In the genomic region with DNA sequence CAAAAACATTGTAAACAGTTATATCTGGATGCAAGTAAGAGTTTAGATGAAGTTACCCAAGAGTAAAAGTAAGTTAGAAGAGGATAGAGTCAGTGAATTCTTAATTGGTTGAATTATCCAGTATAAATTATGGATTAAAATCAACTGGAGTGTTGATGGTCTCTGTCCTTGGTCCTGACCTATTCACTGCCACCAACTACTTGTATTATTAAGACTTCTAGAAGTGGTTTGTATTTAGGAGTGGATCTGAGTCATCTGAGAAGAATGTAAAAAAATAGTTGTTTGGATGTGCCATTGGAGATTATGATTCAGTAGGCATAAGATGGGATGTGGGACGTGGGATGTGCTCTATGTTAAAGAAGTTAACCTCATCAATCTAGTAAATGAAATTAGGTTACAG, we compare ENCODE assay signal across 15 cellular contexts.
DNase-seq lines count a peak whose midpoint lies in the region; ATAC-seq, FAIRE-seq and TF ChIP-seq lines count a peak whose summit lies in the region.
"Had no signal": no experiment of that assay in that cellular context is flagged by ENCODE, and none has a peak within 500 bp of the region (broad histone marks: within the 10 kb centered on the region; RNA-seq: fewer than 3 reads in every experiment).

No MANE protein-coding gene starts in this region.

- no peaks in the 10 kb centered on the region for H3K9me3 Mint-ChIP-seq in astrocyte (ENCODE audit: unreplicated experiment)
- H3K9me3 Mint-ChIP-seq in activated CD8-positive, alpha-beta T cell treated with anti-CD3 and anti-CD28 coated beads, Interleukin-2, amount 10 ng/mL, durations not matched to agents 7 days and 5 days (ENCODE audit: insufficient read depth) = peaks cover 3% of the 10 kb centered on the region
- H3K9me3 Mint-ChIP-seq: activated CD8-positive, alpha-beta T cell treated with anti-CD3 and anti-CD28 coated beads for 36 hours had no signal

- no peak overlapping the region for H3K4me3 ChIP-seq in A549
- H3K4me3 ChIP-seq in astrocyte (ENCODE audit: insufficient read depth, low read depth, low read length) = no peak overlapping the region
- no peak overlapping the region for H3K4me3 ChIP-seq in ovary
- H3K4me3 ChIP-seq: skin epidermis, tibial nerve had no signal

- no peak overlapping the region for H3K4me3 Mint-ChIP-seq in astrocyte (ENCODE audit: unreplicated experiment)
- no peak overlapping the region for H3K4me3 Mint-ChIP-seq in activated CD8-positive, alpha-beta T cell treated with anti-CD3 and anti-CD28 coated beads, Interleukin-2, amount 10 ng/mL, durations not matched to agents 7 days and 5 days
- H3K4me3 Mint-ChIP-seq: activated CD8-positive, alpha-beta T cell treated with anti-CD3 and anti-CD28 coated beads for 36 hours had no signal

- H3K4me2 ChIP-seq in A549 = no peak overlapping the region
- H3K4me2 ChIP-seq in astrocyte (ENCODE audit: low read length) = no peak overlapping the region

- H3K4me1 ChIP-seq in A549 (no peaks in the 10 kb centered on the region), astrocyte (ENCODE audit: insufficient read depth, low read length) (no peaks in the 10 kb centered on the region), ovary (ENCODE audit: insufficient read depth) (no peaks in the 10 kb centered on the region)
- H3K4me1 ChIP-seq: tibial nerve had no signal

- H3K27me3 ChIP-seq in astrocyte (ENCODE audit: insufficient read depth, low read length) (no peaks in the 10 kb centered on the region), ovary (no peaks in the 10 kb centered on the region)
- H3K27me3 ChIP-seq: tibial nerve had no signal

- no peaks in the 10 kb centered on the region for H3K9me3 ChIP-seq in A549
- H3K9me3 ChIP-seq in astrocyte (ENCODE audit: insufficient read depth, low read depth, low read length) = no peaks in the 10 kb centered on the region
- H3K9me3 ChIP-seq in ovary = no peaks in the 10 kb centered on the region
- H3K9me3 ChIP-seq: tibial nerve had no signal

- FAIRE-seq in A549 (lab: Jason Lieb, UNC) (no peak), astrocyte (lab: Jason Lieb, UNC) (no peak)
- FAIRE-seq: G401.6 had no signal

- H3K4me1 Mint-ChIP-seq in astrocyte (ENCODE audit: low read depth, unreplicated experiment) = peaks cover 4% of the 10 kb centered on the region
- no peaks in the 10 kb centered on the region for H3K4me1 Mint-ChIP-seq in activated CD8-positive, alpha-beta T cell treated with anti-CD3 and anti-CD28 coated beads, Interleukin-2, amount 10 ng/mL, durations not matched to agents 7 days and 5 days (ENCODE audit: low read depth)

- POLR2A ChIA-PET in A549 (lab: Yijun Ruan, JAX) = no interaction called here
- POLR2A ChIA-PET in activated CD8-positive, alpha-beta T cell treated with anti-CD3 and anti-CD28 coated beads, Interleukin-2, amount 10 ng/mL, durations not matched to agents 7 days and 5 days (lab: Charles Lee) = no interaction called here

- H3K79me2 ChIP-seq in astrocyte (ENCODE audit: insufficient read depth, low read length) = no peaks in the 10 kb centered on the region

- no peak overlapping the region for H3K9ac ChIP-seq in astrocyte (ENCODE audit: low read length)

- H3K27me3 Mint-ChIP-seq in astrocyte (ENCODE audit: low read depth, unreplicated experiment) = peaks cover 3% of the 10 kb centered on the region
- no peaks in the 10 kb centered on the region for H3K27me3 Mint-ChIP-seq in activated CD8-positive, alpha-beta T cell treated with anti-CD3 and anti-CD28 coated beads, Interleukin-2, amount 10 ng/mL, durations not matched to agents 7 days and 5 days (ENCODE audit: low read depth)
- H3K27me3 Mint-ChIP-seq: activated CD8-positive, alpha-beta T cell treated with anti-CD3 and anti-CD28 coated beads for 36 hours had no signal

- CTCF ChIA-PET in A549 (lab: Yijun Ruan, JAX) = interaction anchor here (1.3 to 2.2 kb wide), 2 partner anchors 14 to 455 kb away, joined by 4 to 12 read pairs; a partner anchor contains a TSS
- CTCF ChIA-PET in activated CD8-positive, alpha-beta T cell treated with anti-CD3 and anti-CD28 coated beads, Interleukin-2, amount 10 ng/mL, durations not matched to agents 7 days and 5 days (lab: Charles Lee) = no interaction called here

- WGBS in A549 (ENCODE audit: missing lambda C conversion rate) = 0% methylated on average over 1 of the region's 1 CpG
- WGBS in ovary, 3 donors = 5 to 11% (median 6%) methylated on average over 1 of the region's 1 CpG

- H3K27ac Mint-ChIP-seq in astrocyte (ENCODE audit: unreplicated experiment) = no peak overlapping the region
- H3K27ac Mint-ChIP-seq in activated CD8-positive, alpha-beta T cell treated with anti-CD3 and anti-CD28 coated beads, Interleukin-2, amount 10 ng/mL, durations not matched to agents 7 days and 5 days = no peak overlapping the region
- H3K27ac Mint-ChIP-seq: activated CD8-positive, alpha-beta T cell treated with anti-CD3 and anti-CD28 coated beads for 36 hours had no signal

- TF ChIP-seq EP300 in A549 (IDR thresholded peaks at IDR 0.05) (no peak), ovary (IDR thresholded peaks at IDR 0.05) (no peak)

- no peak for ATAC-seq in A549
- no peak for ATAC-seq in activated CD8-positive, alpha-beta T cell treated with anti-CD3 and anti-CD28 coated beads, Interleukin-2, amount 10 ng/mL, durations not matched to agents 7 days and 5 days
- ATAC-seq: activated CD8-positive, alpha-beta T cell treated with anti-CD3 and anti-CD28 coated beads for 36 hours had no signal

- no peak for TF ChIP-seq RAD21 in A549 (conservative IDR thresholded peaks at IDR 0.05 in 1 of 2, IDR thresholded peaks at IDR 0.05 in 1 of 2)

- no peak overlapping the region for H2AFZ ChIP-seq in astrocyte (ENCODE audit: low read depth, low read length)

- H3K36me3 ChIP-seq in astrocyte (ENCODE audit: insufficient read depth, low read length) = no peaks in the 10 kb centered on the region
- no peaks in the 10 kb centered on the region for H3K36me3 ChIP-seq in ovary
- H3K36me3 ChIP-seq: tibial nerve had no signal

- intact Hi-C loops in ovary (cut with DNase I) = no loop called here

- no peak for TF ChIP-seq POLR2A in A549 (IDR thresholded peaks at IDR 0.05; ENCODE audit: low read length)
- no peak for TF ChIP-seq POLR2A in ovary (IDR thresholded peaks at IDR 0.05)

- DNase-seq in A549 (ENCODE audit: low read depth in 1 of 2, low spot score in 1 of 2) (no peak), HT1080 (ENCODE audit: low read depth) (peak; percentile 59), astrocyte (ENCODE audit: low read depth) (peak; percentile 67), foreskin melanocyte (peak; percentile 56), HuH-7.5 (ENCODE audit: low spot score) (no peak), ovary (no peak), epidermal melanocyte (ENCODE audit: insufficient read length, low spot score) (no peak)
- no peak for DNase-seq in activated CD8-positive, alpha-beta T cell treated with anti-CD3 and anti-CD28 coated beads, Interleukin-2, amount 10 ng/mL, durations not matched to agents 7 days and 5 days
- DNase-seq: activated CD8-positive, alpha-beta T cell treated with anti-CD3 and anti-CD28 coated beads for 36 hours; activated naive CD4-positive, alpha-beta T cell treated with anti-CD3 and anti-CD28 coated beads, Interleukin-2, amount 50 U/mL, for 16 hours; effector CD8-positive, alpha-beta T cell; NCI-H2029 treated with DMSO at 0.1 percent for 48 hours had no signal

- H4K20me1 ChIP-seq in astrocyte (ENCODE audit: insufficient read depth, low read length) = no peaks in the 10 kb centered on the region

- H3K27ac ChIP-seq in A549 (no peak overlapping the region), astrocyte (ENCODE audit: low read depth, low read length) (no peak overlapping the region), ovary (no peak overlapping the region)
- H3K27ac ChIP-seq: skin epidermis, tibial nerve had no signal

- no peaks in the 10 kb centered on the region for H3K36me3 Mint-ChIP-seq in astrocyte (ENCODE audit: low read depth, unreplicated experiment)
- no peaks in the 10 kb centered on the region for H3K36me3 Mint-ChIP-seq in activated CD8-positive, alpha-beta T cell treated with anti-CD3 and anti-CD28 coated beads, Interleukin-2, amount 10 ng/mL, durations not matched to agents 7 days and 5 days (ENCODE audit: low read depth)

- TF ChIP-seq CTCF in A549 (IDR thresholded peaks at IDR 0.05) (no peak), astrocyte (IDR thresholded peaks at IDR 0.05; ENCODE audit: insufficient read depth, low read depth, low read length) (no peak), ovary (IDR thresholded peaks at IDR 0.05) (no peak)

TF ChIP-seq in A549, 52 proteins besides CTCF, POLR2A, EP300 and RAD21:
- no peak for TF ChIP-seq EHMT2 (IDR thresholded peaks at IDR 0.05; ENCODE audit: low read depth)
- TF ChIP-seq, protein P1, sequence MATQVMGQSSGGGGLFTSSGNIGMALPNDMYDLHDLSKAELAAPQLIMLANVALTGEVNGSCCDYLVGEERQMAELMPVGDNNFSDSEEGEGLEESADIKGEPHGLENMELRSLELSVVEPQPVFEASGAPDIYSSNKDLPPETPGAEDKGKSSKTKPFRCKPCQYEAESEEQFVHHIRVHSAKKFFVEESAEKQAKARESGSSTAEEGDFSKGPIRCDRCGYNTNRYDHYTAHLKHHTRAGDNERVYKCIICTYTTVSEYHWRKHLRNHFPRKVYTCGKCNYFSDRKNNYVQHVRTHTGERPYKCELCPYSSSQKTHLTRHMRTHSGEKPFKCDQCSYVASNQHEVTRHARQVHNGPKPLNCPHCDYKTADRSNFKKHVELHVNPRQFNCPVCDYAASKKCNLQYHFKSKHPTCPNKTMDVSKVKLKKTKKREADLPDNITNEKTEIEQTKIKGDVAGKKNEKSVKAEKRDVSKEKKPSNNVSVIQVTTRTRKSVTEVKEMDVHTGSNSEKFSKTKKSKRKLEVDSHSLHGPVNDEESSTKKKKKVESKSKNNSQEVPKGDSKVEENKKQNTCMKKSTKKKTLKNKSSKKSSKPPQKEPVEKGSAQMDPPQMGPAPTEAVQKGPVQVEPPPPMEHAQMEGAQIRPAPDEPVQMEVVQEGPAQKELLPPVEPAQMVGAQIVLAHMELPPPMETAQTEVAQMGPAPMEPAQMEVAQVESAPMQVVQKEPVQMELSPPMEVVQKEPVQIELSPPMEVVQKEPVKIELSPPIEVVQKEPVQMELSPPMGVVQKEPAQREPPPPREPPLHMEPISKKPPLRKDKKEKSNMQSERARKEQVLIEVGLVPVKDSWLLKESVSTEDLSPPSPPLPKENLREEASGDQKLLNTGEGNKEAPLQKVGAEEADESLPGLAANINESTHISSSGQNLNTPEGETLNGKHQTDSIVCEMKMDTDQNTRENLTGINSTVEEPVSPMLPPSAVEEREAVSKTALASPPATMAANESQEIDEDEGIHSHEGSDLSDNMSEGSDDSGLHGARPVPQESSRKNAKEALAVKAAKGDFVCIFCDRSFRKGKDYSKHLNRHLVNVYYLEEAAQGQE (IDR thresholded peaks at IDR 0.05) = peak; percentile 82

Comparison
In these comparisons a context has a peak if more than half of its experiments do, and no peak if none do; other contexts are left out.
1. DNase-seq: peak in HT1080 (single experiment), astrocyte (single experiment) and foreskin melanocyte (single experiment); none in A549 (0 of 2), HuH-7.5 (single experiment), activated CD8-positive, alpha-beta T cell treated with anti-CD3 and anti-CD28 coated beads, Interleukin-2, amount 10 ng/mL, durations not matched to agents 7 days and 5 days (single experiment), ovary (0 of 5) and epidermal melanocyte (single experiment).